18 cellular contexts compared by ENCODE assay signal in genomic region chr7:73986158-73986631, GRCh38. TPM values are rescaled to one million over a fixed set of nuclear protein-coding genes. Genes with fewer than 3 reads are reported as not detected.
DNase-seq lines count a peak whose midpoint lies in the region; ATAC-seq and TF ChIP-seq lines count a peak whose summit lies in the region.
"Had no signal": no experiment of that assay in that cellular context is flagged by ENCODE, and none has a peak within 500 bp of the region (broad histone marks: within the 10 kb centered on the region; RNA-seq: fewer than 3 reads in every experiment).

No MANE protein-coding gene starts in this region.

- TF ChIP-seq CTCF in IMR-90 (conservative IDR thresholded peaks at IDR 0.05; ENCODE audit: low read depth, low read length) (no peak), esophagus squamous epithelium (IDR thresholded peaks at IDR 0.05) (no peak), mucosa of descending colon (IDR thresholded peaks at IDR 0.05) (no peak)

- H2BK15ac ChIP-seq in IMR-90 (ENCODE audit: low read depth, low read length), result no peak overlapping the region

- in situ Hi-C loops in IMR-90 (cut with MboI; ENCODE audit: low sequenced_read_pairs), result no loop called here

- H2BK20ac ChIP-seq in IMR-90 (ENCODE audit: low read depth, low read length), result peak overlapping the region; percentile 59; the same call in 1 of the 2 replicates

- no TSS peak for BruUV-seq in IMR-90 (replicated peaks; lab: Mats Ljungman, UMichigan)

- H3K79me1 ChIP-seq in IMR-90 (ENCODE audit: low read depth in 1 of 2, low read length in 2 of 2), result no peaks in the 10 kb centered on the region

- H4K91ac ChIP-seq in IMR-90 (ENCODE audit: insufficient read depth, low read depth, low read length), result peak overlapping the region; percentile 61

- CTCF ChIA-PET in IMR-90 (lab: Yijun Ruan, JAX), result interaction anchor here (0.8 kb wide), 1 partner anchor 48 kb away, joined by 3 read pairs; no protein-coding TSS in a partner anchor

- H3K4ac ChIP-seq in IMR-90 (ENCODE audit: low read depth, low read length), result peak overlapping the region; percentile 67

- peak; percentile 68 for ATAC-seq in IMR-90 (ENCODE audit: low read depth)
- peak; percentile 63 for ATAC-seq in mucosa of descending colon
- ATAC-seq: stimulated activated naive CD8-positive, alpha-beta T cell treated with anti-CD3 and anti-CD28 coated beads, Interleukin-15, Interleukin-2, amounts not matched to agents 100 U/mL and 50 U/mL, for 24 hours had no signal

- peak overlapping the region; percentile 52 for H2AK9ac ChIP-seq in IMR-90 (replicated peaks; ENCODE audit: low read depth, low read length, poor library complexity)

- DNase-seq in IMR-90, result no peak
- DNase-seq in esophagus squamous epithelium (lab: John Stamatoyannopoulos, UW), result no peak
- peak; percentile 47 to 59 (median 53) for DNase-seq in mucosa of descending colon
- DNase-seq in effector CD8-positive, alpha-beta T cell (lab: John Stamatoyannopoulos, UW), result no peak
- no peak for DNase-seq in DMS153 treated with DMSO at 0.1 percent for 48 hours (lab: John Stamatoyannopoulos, UW; ENCODE audit: unreplicated experiment)
- no peak for DNase-seq in activated naive CD4-positive, alpha-beta T cell treated with Interleukin-2 at 50 U/mL for 16 hours
- no peak for DNase-seq in stimulated activated naive CD4-positive, alpha-beta T cell treated with Interleukin-2 at 50 U/mL for 16 hours (lab: John Stamatoyannopoulos, UW)
- DNase-seq: activated B cell treated with CpG ODN at 0.5 μM for 24 hours; activated gamma-delta T cell; COR-L47; cortex of kidney; GF-D8; midbrain; NCI-H226; stimulated activated naive CD8-positive, alpha-beta T cell treated with anti-CD3 and anti-CD28 coated beads, Interleukin-15, Interleukin-2, amounts not matched to agents 100 U/mL and 50 U/mL, for 24 hours had no signal

- 0 out of 2 replicates have a peak overlapping the region, but pooled peaks have one; percentile 55 for H3K23ac ChIP-seq in IMR-90 (ENCODE audit: low read depth, low read length)

- H3K9me3 ChIP-seq in IMR-90 (ENCODE audit: control insufficient read depth, insufficient read depth, low read length) (peaks cover 1% of the 10 kb centered on the region; the same call in 1 of the 2 replicates), esophagus squamous epithelium (no peaks in the 10 kb centered on the region), mucosa of descending colon (no peaks in the 10 kb centered on the region), stomach smooth muscle (ENCODE audit: control insufficient read depth in 2 of 2, low read length in 2 of 2) (no peaks in the 10 kb centered on the region)

- dilution Hi-C loops in IMR-90 (cut with HindIII; ENCODE audit: low sequenced_read_pairs, unreplicated experiment), result no loop called here

- H3K9ac ChIP-seq in IMR-90 (ENCODE audit: low read depth, low read length), result no peak overlapping the region
- peak overlapping the region in 1 of 2 donors; percentile 38 for H3K9ac ChIP-seq in stomach smooth muscle (ENCODE audit: low read length in 2 of 2)

- no peak overlapping the region for H3K4me3 ChIP-seq in IMR-90 (ENCODE audit: insufficient read depth, low read depth, low read length)
- peak overlapping the region in 1 of 4 donors; percentile 15 for H3K4me3 ChIP-seq in esophagus squamous epithelium
- no peak overlapping the region for H3K4me3 ChIP-seq in mucosa of descending colon
- H3K4me3 ChIP-seq in stomach smooth muscle (ENCODE audit: low read length in 2 of 2), result peak overlapping the region in 1 of 2 donors; percentile 29

- no peaks in the 10 kb centered on the region for H3K9me1 ChIP-seq in IMR-90 (ENCODE audit: insufficient read depth, low read length)

- TF ChIP-seq RAD21 in IMR-90 (IDR thresholded peaks at IDR 0.05; ENCODE audit: low read length), result no peak

- no peak overlapping the region; the same call in 1 of the 2 replicates for H2AK5ac ChIP-seq in IMR-90 (ENCODE audit: low read depth, low read length)

- no peaks in the 10 kb centered on the region for H4K20me1 ChIP-seq in IMR-90 (ENCODE audit: insufficient read depth, low read length)

- WGBS in IMR-90 (ENCODE audit: extremely low coverage in 2 of 2, insufficient read length in 1 of 2), 2 experiments, result no CpG with 5 or more reads among the region's 17 CpGs
- 5 to 65% methylated on average over 3 to 13 of the region's 17 CpGs for WGBS in esophagus squamous epithelium, 2 donors

- H3K27me3 ChIP-seq in IMR-90 (ENCODE audit: control insufficient read depth, insufficient read depth, low read length), result no peaks in the 10 kb centered on the region
- no peaks in the 10 kb centered on the region for H3K27me3 ChIP-seq in esophagus squamous epithelium
- no peaks in the 10 kb centered on the region for H3K27me3 ChIP-seq in stomach smooth muscle (ENCODE audit: control insufficient read depth in 1 of 2, insufficient read depth in 2 of 2, low read length in 2 of 2)

- H3K4me1 ChIP-seq in IMR-90 (ENCODE audit: control insufficient read depth, insufficient read depth, low read length) (peaks cover 7% of the 10 kb centered on the region; the same call in 1 of the 2 replicates), esophagus squamous epithelium (peaks cover 6 to 26% (median 18%) of the 10 kb centered on the region in 3 donors), mucosa of descending colon (ENCODE audit: low read depth) (peaks cover 9% of the 10 kb centered on the region), stomach smooth muscle (ENCODE audit: control insufficient read depth, insufficient read depth, low read length) (peaks cover 34% of the 10 kb centered on the region)

- peak overlapping the region; percentile 82 for H2BK120ac ChIP-seq in IMR-90 (ENCODE audit: low read depth, low read length)

- intact Hi-C loops in IMR-90 (cut with micrococcal nuclease) (no loop called here), esophagus squamous epithelium (cut with DNase I) (no loop called here), mucosa of descending colon (cut with DNase I, micrococcal nuclease) (no loop called here)

- H3K14ac ChIP-seq in IMR-90 (replicated peaks; ENCODE audit: low read depth, low read length), result peak overlapping the region; percentile 81

- H3K27ac ChIP-seq in IMR-90 (ENCODE audit: insufficient read depth, low read length) (no peak overlapping the region), esophagus squamous epithelium (peak overlapping the region; percentile 37 to 90 (median 74)), stomach smooth muscle (ENCODE audit: low read length) (peak overlapping the region; percentile 24)

- H3K18ac ChIP-seq in IMR-90 (ENCODE audit: low read depth, low read length), result peak overlapping the region; percentile 28; the same call in 1 of the 2 replicates

- TF ChIP-seq POLR2A in IMR-90 (IDR thresholded peaks at IDR 0.05; ENCODE audit: low read depth, low read length) (no peak), esophagus squamous epithelium (IDR thresholded peaks at IDR 0.05) (no peak)

- POLR2A ChIA-PET in IMR-90 (lab: Charles Lee; ENCODE audit: unreplicated experiment), result no interaction called here

- H3K36me3 ChIP-seq in IMR-90 (ENCODE audit: control insufficient read depth, insufficient read depth, low read length), result no peaks in the 10 kb centered on the region
- H3K36me3 ChIP-seq in esophagus squamous epithelium, result no peaks in the 10 kb centered on the region
- H3K36me3 ChIP-seq in mucosa of descending colon (ENCODE audit: low read depth), result no peaks in the 10 kb centered on the region
- H3K36me3 ChIP-seq in stomach smooth muscle (ENCODE audit: control insufficient read depth in 2 of 2, insufficient read depth in 2 of 2, low read length in 2 of 2), result no peaks in the 10 kb centered on the region

- H2BK5ac ChIP-seq in IMR-90 (ENCODE audit: low read depth, low read length, poor library complexity, severe bottlenecking), result no peak overlapping the region

- no peak overlapping the region for H3K4me2 ChIP-seq in IMR-90 (ENCODE audit: low read depth, low read length)

- peak overlapping the region; percentile 9; the same call in 1 of the 2 replicates for H4K5ac ChIP-seq in IMR-90 (ENCODE audit: low read depth, low read length)

- H2AFZ ChIP-seq in IMR-90 (replicated peaks; ENCODE audit: low read length, poor library complexity), result peak overlapping the region; percentile 88

- H3K56ac ChIP-seq in IMR-90 (ENCODE audit: extremely low read depth, insufficient read depth, low read length), result no peak overlapping the region

- peak overlapping the region; percentile 25 to 66; a peak in 2 of 4 replicates for H4K8ac ChIP-seq in IMR-90 (ENCODE audit: low read depth in 2 of 2, low read length in 2 of 2)

TF ChIP-seq in IMR-90, 13 proteins besides CTCF, POLR2A, EP300 and RAD21 (continues in another document):
- no peak for TF ChIP-seq NFE2L2 (IDR thresholded peaks at IDR 0.05; ENCODE audit: low read depth, low read length)
- TF ChIP-seq, protein P1, sequence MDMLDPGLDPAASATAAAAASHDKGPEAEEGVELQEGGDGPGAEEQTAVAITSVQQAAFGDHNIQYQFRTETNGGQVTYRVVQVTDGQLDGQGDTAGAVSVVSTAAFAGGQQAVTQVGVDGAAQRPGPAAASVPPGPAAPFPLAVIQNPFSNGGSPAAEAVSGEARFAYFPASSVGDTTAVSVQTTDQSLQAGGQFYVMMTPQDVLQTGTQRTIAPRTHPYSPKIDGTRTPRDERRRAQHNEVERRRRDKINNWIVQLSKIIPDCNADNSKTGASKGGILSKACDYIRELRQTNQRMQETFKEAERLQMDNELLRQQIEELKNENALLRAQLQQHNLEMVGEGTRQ (IDR thresholded peaks at IDR 0.05; ENCODE audit: low read depth, low read length), result no peak
- no peak for TF ChIP-seq MAZ (IDR thresholded peaks at IDR 0.05; ENCODE audit: borderline replicate concordance, low read depth, low read length)
- TF ChIP-seq ELK1 (IDR thresholded peaks at IDR 0.05; ENCODE audit: borderline replicate concordance, low read depth, low read length), result no peak
- TF ChIP-seq SMC3 (IDR thresholded peaks at IDR 0.05; ENCODE audit: low read depth, low read length), result no peak
- no peak for TF ChIP-seq CEBPB (IDR thresholded peaks at IDR 0.05; ENCODE audit: low read depth, low read length)
- TF ChIP-seq BHLHE40 (IDR thresholded peaks at IDR 0.05; ENCODE audit: low read depth, low read length), result no peak

RNA-seq across cellular contexts. Expression of gene ELN, which starts 41.8 kb away (rescaled TPM):
- total RNA-seq in IMR-90 (2012; rRNA removed) (1.9 and 2.2 TPM in 2 replicates), esophagus squamous epithelium (100 to 1,000 TPM in 1 of 4 donors, 10 to 100 TPM in 2, 1 to 10 TPM in 1; 8.9 to 182 (median 20.3) TPM), mucosa of descending colon (10 to 100 TPM in 2 of 3 donors, 1 to 10 TPM in 1; 5.0 to 43.4 (median 20.5) TPM)
- polyA plus RNA-seq in IMR-90 (2012; rRNA removed), result 14.3 and 15.3 TPM in 2 replicates
- 9.6 and 12.3 TPM in 2 replicates for polyA plus RNA-seq in IMR-90 (2012; cell fraction: cytosol; rRNA removed)
- 5.9 and 15.2 TPM in 2 replicates for polyA plus RNA-seq in IMR-90 (2012; cell fraction: nucleus; rRNA removed; ENCODE audit: low replicate concordance)
- total RNA-seq: activated B cell treated with CpG ODN at 0.5 μM for 24 hours; T-helper 1 cell treated with Interleukin-12 subunit alpha and Interleukin-12 subunit beta and Interleukin-4 antibody, amounts not matched to agents 30 ng/mL and 1 ng/mL, for 36 hours had no signal
- polyA plus RNA-seq: keratinocyte had no signal

Comparison
In these comparisons a context has a peak if more than half of its experiments do, and no peak if none do; other contexts are left out.
1. DNase-seq: peak in mucosa of descending colon (3 of 3); none in IMR-90 (single experiment), esophagus squamous epithelium (single experiment), effector CD8-positive, alpha-beta T cell (single experiment), DMS153 treated with DMSO at 0.1 percent for 48 hours (single experiment), activated naive CD4-positive, alpha-beta T cell treated with Interleukin-2 at 50 U/mL for 16 hours (single experiment) and stimulated activated naive CD4-positive, alpha-beta T cell treated with Interleukin-2 at 50 U/mL for 16 hours (single experiment).